ENCODE assay signal across 1 cellular context in genomic region chr7:144594580-144594979, GRCh38.
TF ChIP-seq lines count a peak whose summit lies in the region.

No MANE protein-coding gene starts in this region.

TF ChIP-seq in HEK293, 187 proteins besides CTCF, POLR2A, EP300 and RAD21 (continued from another document):
- no peak for TF ChIP-seq ZBTB11 (tag by site-specific recombination; conservative IDR thresholded peaks at IDR 0.05; ENCODE audit: low read depth)
